In the genomic region with DNA sequence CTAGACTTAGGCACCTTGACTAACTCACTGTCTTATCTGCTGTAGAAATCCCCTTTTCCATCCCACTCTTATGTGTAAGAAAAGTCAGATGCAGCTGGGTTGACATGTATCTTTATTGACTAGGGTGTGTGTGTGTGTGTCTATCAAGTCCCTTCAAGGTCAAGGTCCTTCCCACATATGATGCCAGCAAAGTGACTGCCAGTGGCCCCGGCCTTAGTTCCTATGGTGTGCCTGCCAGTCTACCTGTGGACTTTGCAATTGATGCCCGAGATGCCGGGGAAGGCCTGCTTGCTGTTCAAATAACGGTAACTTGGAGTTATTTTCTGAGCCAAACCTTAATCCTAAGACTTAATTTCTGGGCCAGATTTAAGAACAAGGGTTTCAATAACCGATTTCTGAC, we compare ENCODE assay signal across 20 cellular contexts.
DNase-seq lines count a peak whose midpoint lies in the region; ATAC-seq, FAIRE-seq and TF ChIP-seq lines count a peak whose summit lies in the region.
"Had no signal": no experiment of that assay in that cellular context is flagged by ENCODE, and none has a peak within 500 bp of the region (broad histone marks: within the 10 kb centered on the region; RNA-seq: fewer than 3 reads in every experiment).

No MANE protein-coding gene starts in this region.

- 48% methylated on average over 5 of the region's 5 CpGs for WGBS in liver
- 100% methylated on average over 5 of the region's 5 CpGs for WGBS in HepG2 (ENCODE audit: low lambda C conversion rate)
- WGBS in esophagus muscularis mucosa, result 98% methylated on average over 5 of the region's 5 CpGs
- WGBS in spleen, 5 donors, result 89 to 99% (median 97%) methylated on average over 5 of the region's 5 CpGs

- no peak for DNase-seq in HepG2 (ENCODE audit: low spot score)
- DNase-seq in esophagus muscularis mucosa (ENCODE audit: extremely low spot score), result no peak
- no peak for DNase-seq in mucosa of descending colon
- peak; percentile 35 for DNase-seq in spleen
- no peak for DNase-seq in naive thymus-derived CD8-positive, alpha-beta T cell
- DNase-seq in ecto neural progenitor cell (ENCODE audit: low spot score), result no peak
- no peak for DNase-seq in NCI-H2107 (lab: John Stamatoyannopoulos, UW)
- DNase-seq: 8988T; CD4-positive, alpha-beta memory T cell; DMS153; DMS79; GDM1; GOT3; H7; HFFc6 had no signal

- no peak overlapping the region for H2AFZ ChIP-seq in HepG2 (ENCODE audit: low read length)

- no peak for FAIRE-seq in HepG2 (lab: Jason Lieb, UNC)
- FAIRE-seq: HTR-8/SVneo had no signal

- TF ChIP-seq EP300 in HepG2 (IDR thresholded peaks at IDR 0.05; ENCODE audit: low read depth in 2 of 2, low read length in 2 of 2) (no peak), HepG2 (CRISPR knock-in tag; IDR thresholded peaks at IDR 0.05; ENCODE audit: borderline replicate concordance) (no peak), esophagus muscularis mucosa (IDR thresholded peaks at IDR 0.05) (no peak)

- POLR2A ChIA-PET in HepG2 (lab: Yijun Ruan, JAX), result interaction anchor here (1.0 kb wide), 1 partner anchor 31 kb away, joined by 3 read pairs; no protein-coding TSS in a partner anchor
- POLR2A ChIA-PET in naive thymus-derived CD8-positive, alpha-beta T cell (lab: Charles Lee), result no interaction called here

- TF ChIP-seq CTCF in liver (IDR thresholded peaks at IDR 0.05; ENCODE audit: low read depth, low read length, missing input control) (no peak), HepG2 (CRISPR knock-in tag; IDR thresholded peaks at IDR 0.05) (no peak), esophagus muscularis mucosa (IDR thresholded peaks at IDR 0.05) (no peak), mucosa of descending colon (IDR thresholded peaks at IDR 0.05) (no peak), spleen (IDR thresholded peaks at IDR 0.05 in 8 of 11, conservative IDR thresholded peaks at IDR 0.05 in 3 of 11) (no peak)

- TF ChIP-seq RAD21 in liver (IDR thresholded peaks at IDR 0.05) (peak in 1 of 2 donors; percentile 54), HepG2 (CRISPR knock-in tag; IDR thresholded peaks at IDR 0.05) (no peak)

- ATAC-seq in HepG2, result no peak
- ATAC-seq in mucosa of descending colon, result peak; percentile 36
- ATAC-seq in naive thymus-derived CD8-positive, alpha-beta T cell, result no peak
- ATAC-seq: HCT116 had no signal

- H3K4me2 ChIP-seq in HepG2 (ENCODE audit: low read depth, low read length), result no peak overlapping the region
- H3K4me2 ChIP-seq: BLaER1 had no signal

- no peaks in the 10 kb centered on the region for H3K27me3 Mint-ChIP-seq in naive thymus-derived CD8-positive, alpha-beta T cell
- H3K27me3 Mint-ChIP-seq: CD4-positive, alpha-beta memory T cell had no signal

- H3K27me3 ChIP-seq in liver (ENCODE audit: control insufficient read depth in 4 of 4, insufficient read depth in 4 of 4, low read length in 3 of 4) (no peaks in the 10 kb centered on the region), HepG2 (ENCODE audit: control insufficient read depth in 1 of 2, insufficient read depth in 2 of 2, low read length in 2 of 2) (no peaks in the 10 kb centered on the region), esophagus muscularis mucosa (no peaks in the 10 kb centered on the region), spleen (replicated peaks in 1 of 7) (no peaks in the 10 kb centered on the region)
- H3K27me3 ChIP-seq: BLaER1 had no signal

- H3K36me3 ChIP-seq in liver (ENCODE audit: control insufficient read depth in 4 of 4, insufficient read depth in 3 of 4, low read depth in 1 of 4, low read length in 3 of 4), result peaks cover 6 to 66% (median 58%) of the 10 kb centered on the region in 4 donors
- peaks cover 67 to 91% of the 10 kb centered on the region in 2 experiments for H3K36me3 ChIP-seq in HepG2 (replicated peaks in 1 of 2; ENCODE audit: control insufficient read depth in 1 of 2, insufficient read depth in 2 of 2, low read length in 2 of 2)
- H3K36me3 ChIP-seq in esophagus muscularis mucosa, result peaks cover 70 to 99% (median 90%) of the 10 kb centered on the region in 4 donors
- peaks cover 23% of the 10 kb centered on the region for H3K36me3 ChIP-seq in mucosa of descending colon (ENCODE audit: low read depth)
- peaks cover 0 to 100% (median 59%) of the 10 kb centered on the region in 6 donors for H3K36me3 ChIP-seq in spleen

- no peak overlapping the region for H3K4me3 Mint-ChIP-seq in naive thymus-derived CD8-positive, alpha-beta T cell
- H3K4me3 Mint-ChIP-seq: CD14-positive monocyte; CD4-positive, alpha-beta memory T cell; HFFc6 had no signal

- peak overlapping the region in 5 of 10 donors; percentile 21 to 74 (median 37) for H3K27ac Mint-ChIP-seq in naive thymus-derived CD8-positive, alpha-beta T cell
- H3K27ac Mint-ChIP-seq: CD4-positive, alpha-beta memory T cell; HFFc6 had no signal

- in situ Hi-C loops in HepG2 (cut with HindIII; ENCODE audit: extremely low pct_ligation_motif_present, low pct_unique_long_range_greater_than_20kb), result no loop called here

- H3K9me3 Mint-ChIP-seq in naive thymus-derived CD8-positive, alpha-beta T cell, result no peaks in the 10 kb centered on the region
- H3K9me3 Mint-ChIP-seq: CD4-positive, alpha-beta memory T cell; HFFc6 had no signal

- H3K9ac ChIP-seq in liver (ENCODE audit: low read depth in 1 of 2, low read length in 2 of 2) (no peak overlapping the region), HepG2 (ENCODE audit: insufficient read depth, low read depth, low read length) (no peak overlapping the region)
- H3K9ac ChIP-seq: BLaER1 had no signal

- BruUV-seq in HepG2 (replicated peaks; lab: Mats Ljungman, UMichigan), result no TSS peak

- H3K4me1 ChIP-seq in liver (ENCODE audit: control insufficient read depth in 4 of 4, insufficient read depth in 4 of 4, low read length in 3 of 4), result peaks cover 0 to 14% (median 8%) of the 10 kb centered on the region in 4 donors
- H3K4me1 ChIP-seq in HepG2 (ENCODE audit: insufficient read depth, low read length), result no peaks in the 10 kb centered on the region
- peaks cover 4 to 26% (median 12%) of the 10 kb centered on the region in 4 donors for H3K4me1 ChIP-seq in esophagus muscularis mucosa
- no peaks in the 10 kb centered on the region for H3K4me1 ChIP-seq in mucosa of descending colon (ENCODE audit: low read depth)
- H3K4me1 ChIP-seq in spleen, result peaks cover 0 to 3% (median 0%) of the 10 kb centered on the region in 6 donors

- H3K9me3 ChIP-seq in liver (ENCODE audit: control insufficient read depth in 4 of 4, low read length in 3 of 4) (no peaks in the 10 kb centered on the region), HepG2 (ENCODE audit: low read length) (no peaks in the 10 kb centered on the region), esophagus muscularis mucosa (no peaks in the 10 kb centered on the region), mucosa of descending colon (no peaks in the 10 kb centered on the region), spleen (no peaks in the 10 kb centered on the region)
- H3K9me3 ChIP-seq: BLaER1 had no signal

- H3K4me3 ChIP-seq in liver (ENCODE audit: low read depth in 1 of 3, low read length in 3 of 3), result no peak overlapping the region
- no peak overlapping the region for H3K4me3 ChIP-seq in HepG2 (replicated peaks in 1 of 3; ENCODE audit: insufficient read depth in 1 of 3, low read depth in 2 of 3, low read length in 3 of 3)
- H3K4me3 ChIP-seq in esophagus muscularis mucosa, result no peak overlapping the region
- no peak overlapping the region for H3K4me3 ChIP-seq in mucosa of descending colon
- no peak overlapping the region for H3K4me3 ChIP-seq in spleen
- H3K4me3 ChIP-seq: BLaER1 had no signal

- no peak overlapping the region for H3K27ac ChIP-seq in liver (ENCODE audit: low read depth in 1 of 2, low read length in 2 of 2)
- H3K27ac ChIP-seq in HepG2 (ENCODE audit: extremely low read length, insufficient read depth, low read length), result no peak overlapping the region
- peak overlapping the region in 3 of 4 donors; percentile 7 to 74 (median 72) for H3K27ac ChIP-seq in esophagus muscularis mucosa (replicated peaks in 1 of 4)
- H3K27ac ChIP-seq in spleen, result no peak overlapping the region
- H3K27ac ChIP-seq: BLaER1 had no signal

- CTCF ChIA-PET in HepG2 (lab: Yijun Ruan, JAX; ENCODE audit: low intra/inter-chr PET ratio, low total read pairs), result no interaction called here

- peaks cover 12 to 87% (median 40%) of the 10 kb centered on the region in 3 donors for H3K36me3 Mint-ChIP-seq in naive thymus-derived CD8-positive, alpha-beta T cell

- intact Hi-C loops in HepG2 (cut with micrococcal nuclease; ENCODE audit: unreplicated experiment), result no loop called here
- intact Hi-C loops in esophagus muscularis mucosa (cut with DNase I), result no loop called here
- intact Hi-C loops in mucosa of descending colon (cut with DNase I, micrococcal nuclease), result no loop called here
- intact Hi-C loops in spleen (cut with DNase I; ENCODE audit: low total_unique reads), result no loop called here

- TF ChIP-seq POLR2A in HepG2 (IDR thresholded peaks at IDR 0.05; ENCODE audit: insufficient read depth in 1 of 2, low read depth in 2 of 2, low read length in 2 of 2) (no peak), esophagus muscularis mucosa (IDR thresholded peaks at IDR 0.05; ENCODE audit: low read depth) (no peak), spleen (IDR thresholded peaks at IDR 0.05) (no peak)

- no peaks in the 10 kb centered on the region for H3K79me2 ChIP-seq in HepG2 (ENCODE audit: insufficient read depth, low read length)

- H3K4me1 Mint-ChIP-seq in naive thymus-derived CD8-positive, alpha-beta T cell, result peaks cover 0 to 10% (median 6%) of the 10 kb centered on the region in 4 donors

- H4K20me1 ChIP-seq in HepG2 (ENCODE audit: insufficient read depth, low read length), result peaks cover 6% of the 10 kb centered on the region

TF ChIP-seq in HepG2, 621 proteins besides CTCF, POLR2A, EP300 and RAD21 (continues in another document):
- TF ChIP-seq ZNF24 (IDR thresholded peaks at IDR 0.05) (no peak), ZC3H13 (CRISPR knock-in tag; IDR thresholded peaks at IDR 0.05) (no peak), ZNF138 (CRISPR knock-in tag; IDR thresholded peaks at IDR 0.05; ENCODE audit: low read depth) (no peak)
- TF ChIP-seq, protein P1, sequence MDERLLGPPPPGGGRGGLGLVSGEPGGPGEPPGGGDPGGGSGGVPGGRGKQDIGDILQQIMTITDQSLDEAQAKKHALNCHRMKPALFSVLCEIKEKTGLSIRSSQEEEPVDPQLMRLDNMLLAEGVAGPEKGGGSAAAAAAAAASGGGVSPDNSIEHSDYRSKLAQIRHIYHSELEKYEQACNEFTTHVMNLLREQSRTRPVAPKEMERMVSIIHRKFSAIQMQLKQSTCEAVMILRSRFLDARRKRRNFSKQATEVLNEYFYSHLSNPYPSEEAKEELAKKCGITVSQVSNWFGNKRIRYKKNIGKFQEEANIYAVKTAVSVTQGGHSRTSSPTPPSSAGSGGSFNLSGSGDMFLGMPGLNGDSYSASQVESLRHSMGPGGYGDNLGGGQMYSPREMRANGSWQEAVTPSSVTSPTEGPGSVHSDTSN (CRISPR knock-in tag; IDR thresholded peaks at IDR 0.05), result no peak

Comparison
In these comparisons a context has a peak if more than half of its experiments do, and no peak if none do; other contexts are left out.
1. H3K27ac ChIP-seq: peak in esophagus muscularis mucosa (3 of 4); none in liver (0 of 2), HepG2 (single experiment) and spleen (0 of 8).